Comparison of ENCODE assay signal across 8 cellular contexts in the genomic region with DNA sequence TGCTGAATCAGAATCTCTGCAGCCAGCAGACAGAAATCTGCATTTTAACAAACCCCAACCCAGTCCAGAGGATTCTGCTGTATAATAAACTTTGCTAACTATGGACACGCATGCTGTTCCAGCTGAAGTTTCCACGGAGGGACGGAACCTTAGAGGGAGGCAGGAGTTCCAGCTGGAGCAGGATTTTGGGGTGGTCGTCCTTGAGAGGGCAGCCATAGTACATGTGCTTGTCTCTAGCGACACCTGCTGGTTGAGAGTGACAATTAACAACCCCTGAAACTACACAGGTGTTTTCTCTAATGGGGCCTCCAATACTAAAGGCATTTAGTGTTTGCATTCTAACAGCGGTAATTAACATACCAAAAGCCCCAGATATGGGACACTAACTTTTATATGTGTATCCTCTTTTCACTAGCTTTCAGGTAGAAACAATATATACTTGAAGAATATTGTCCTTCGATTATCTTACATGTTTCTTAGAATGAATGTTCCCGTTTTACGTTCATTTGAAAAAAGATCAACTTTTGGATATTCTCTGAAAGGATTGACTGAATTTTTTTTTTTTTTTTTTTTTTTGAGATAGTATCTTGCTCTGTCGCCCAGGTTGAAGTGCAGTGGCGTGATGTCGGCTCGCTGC. TPM values are rescaled to one million over a fixed set of nuclear protein-coding genes. Genes with fewer than 3 reads are reported as not detected.
A peak's percentile ranks its signal among the peaks of the same experiment; 100 is the strongest.
DNase-seq lines count a peak whose midpoint lies in the region; ATAC-seq and TF ChIP-seq lines count a peak whose summit lies in the region.

No MANE protein-coding gene starts in this region.

- WGBS in liver, result 51% methylated on average over 13 of the region's 13 CpGs

- ATAC-seq in HG02571 (IDR thresholded peaks at IDR 0.05; ENCODE audit: unreplicated experiment), result peak; percentile 70

- DNase-seq in NOMO-1 treated with DMSO at 0.1 percent for 48 hours (lab: John Stamatoyannopoulos, UW; ENCODE audit: unreplicated experiment), result peak; percentile 36
- no peak for DNase-seq in NOMO-1 treated with dmso at 0.1 percent for 144 hours (lab: John Stamatoyannopoulos, UW; ENCODE audit: unreplicated experiment)
- peak; percentile 50 for DNase-seq in NCI-H1092 (lab: John Stamatoyannopoulos, UW)
- peak; percentile 2 to 24 (median 22) for DNase-seq in activated CD4-positive, CD25-positive, alpha-beta regulatory T cell (lab: John Stamatoyannopoulos, UW)
- DNase-seq in central memory CD4-positive, alpha-beta T cell, result peak; percentile 50
- peak; percentile 50 for DNase-seq in stimulated activated CD8-positive, alpha-beta memory T cell treated with anti-CD3 and anti-CD28 coated beads, Interleukin-15, amount 100 ng/mL, for 1 hour (ENCODE audit: low read depth)

- H3K27ac ChIP-seq in liver (ENCODE audit: low read depth in 1 of 2, low read length in 2 of 2), result peak overlapping the region in 1 of 2 donors; percentile 10

- H3K36me3 ChIP-seq in liver (ENCODE audit: control insufficient read depth in 4 of 4, insufficient read depth in 3 of 4, low read depth in 1 of 4, low read length in 3 of 4), result no peaks in the 10 kb centered on the region

- H3K9ac ChIP-seq in liver (ENCODE audit: low read depth in 1 of 2, low read length in 2 of 2), result peak overlapping the region in 1 of 2 donors; percentile 18

- peak; percentile 95 for TF ChIP-seq RAD21 in liver (IDR thresholded peaks at IDR 0.05)

- no peaks in the 10 kb centered on the region for H3K27me3 ChIP-seq in liver (ENCODE audit: control insufficient read depth in 4 of 4, insufficient read depth in 4 of 4, low read length in 3 of 4)

- peak; percentile 79 for TF ChIP-seq CTCF in liver (IDR thresholded peaks at IDR 0.05; ENCODE audit: low read depth, low read length, missing input control)

- H3K4me3 ChIP-seq in liver (ENCODE audit: low read depth in 1 of 3, low read length in 3 of 3), result no peak overlapping the region

- H3K9me3 ChIP-seq in liver (ENCODE audit: control insufficient read depth in 4 of 4, low read length in 3 of 4), result peaks cover 0 to 2% (median 0%) of the 10 kb centered on the region in 4 donors

- peaks cover 3 to 56% (median 53%) of the 10 kb centered on the region in 4 donors for H3K4me1 ChIP-seq in liver (ENCODE audit: control insufficient read depth in 4 of 4, insufficient read depth in 4 of 4, low read length in 3 of 4)

TF ChIP-seq in liver, 16 proteins besides CTCF, POLR2A, EP300 and RAD21:
- TF ChIP-seq HNF4G (IDR thresholded peaks at IDR 0.05) (no peak), EGR1 (IDR thresholded peaks at IDR 0.05; ENCODE audit: low read depth in 2 of 2) (no peak), YY1 (IDR thresholded peaks at IDR 0.05) (no peak), JUND (IDR thresholded peaks at IDR 0.05) (no peak), TAF1 (conservative IDR thresholded peaks at IDR 0.05) (no peak), FOXA1 (IDR thresholded peaks at IDR 0.05) (no peak), GABPA (IDR thresholded peaks at IDR 0.05 in 1 of 2, conservative IDR thresholded peaks at IDR 0.05 in 1 of 2) (no peak)
- TF ChIP-seq, protein P1, sequence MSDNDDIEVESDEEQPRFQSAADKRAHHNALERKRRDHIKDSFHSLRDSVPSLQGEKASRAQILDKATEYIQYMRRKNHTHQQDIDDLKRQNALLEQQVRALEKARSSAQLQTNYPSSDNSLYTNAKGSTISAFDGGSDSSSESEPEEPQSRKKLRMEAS (IDR thresholded peaks at IDR 0.05), result peak; percentile 8

RNA-seq across cellular contexts. Expression of a gene that starts 32.4 kb away (rescaled TPM):
- 1 to 10 TPM; 2.8 to 3.6 TPM for total RNA-seq in liver
- 1 to 10 TPM in 1 of 2 donors, under 1 TPM in 1; 0.38 to 1.0 TPM for polyA plus RNA-seq in liver
